In the genomic region with DNA sequence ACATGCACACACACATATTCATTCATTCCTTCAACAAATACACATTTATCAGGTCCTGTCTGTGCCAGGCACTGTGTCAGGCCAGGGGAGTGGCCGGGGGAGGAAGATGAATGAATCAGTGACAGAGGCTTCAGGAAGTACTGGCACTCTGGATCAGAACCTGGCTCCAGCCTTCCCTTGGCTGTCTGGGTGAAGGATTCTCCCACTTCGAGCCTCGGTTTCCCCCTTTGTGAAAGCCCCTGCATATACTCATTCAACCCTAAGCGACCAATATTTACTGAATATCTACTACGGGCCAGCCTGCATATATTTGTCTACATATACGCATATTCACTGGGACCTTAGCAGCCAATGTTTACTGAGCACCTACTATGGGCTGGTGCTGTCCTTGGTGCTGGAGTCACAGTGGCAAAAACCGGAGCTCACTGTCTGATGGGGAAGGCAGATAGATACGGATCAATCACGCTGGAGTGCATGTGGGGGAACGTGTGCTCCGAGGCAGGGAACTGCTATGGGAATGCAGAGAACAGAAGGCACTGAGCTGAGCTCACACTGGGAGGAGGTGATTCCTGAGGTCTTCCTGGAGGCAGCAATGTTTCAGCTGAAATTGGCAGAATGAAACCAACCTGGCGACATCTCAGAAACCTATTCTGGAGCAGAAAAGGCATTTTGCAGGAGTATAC, we compare ENCODE assay signal across 7 cellular contexts. TPM values are rescaled to one million over a fixed set of nuclear protein-coding genes. Genes with fewer than 3 reads are reported as not detected.
DNase-seq lines count a peak whose midpoint lies in the region; ATAC-seq and TF ChIP-seq lines count a peak whose summit lies in the region.

No MANE protein-coding gene starts in this region.

- peak overlapping the region; percentile 93 for H3K4me3 ChIP-seq in RWPE2 (ENCODE audit: severe bottlenecking)
- peak overlapping the region; percentile 67 to 97 (median 83) for H3K4me3 ChIP-seq in esophagus squamous epithelium

- H3K27ac Mint-ChIP-seq in progenitor cell of endocrine pancreas = peak overlapping the region; percentile 94

- H3K36me3 Mint-ChIP-seq in progenitor cell of endocrine pancreas (ENCODE audit: insufficient read depth) = peaks cover 12% of the 10 kb centered on the region

- H3K9me3 ChIP-seq in RWPE2 (ENCODE audit: severe bottlenecking) = no peaks in the 10 kb centered on the region
- H3K9me3 ChIP-seq in esophagus squamous epithelium = no peaks in the 10 kb centered on the region

- no peak for TF ChIP-seq POLR2A in esophagus squamous epithelium (IDR thresholded peaks at IDR 0.05)

- H3K36me3 ChIP-seq in RWPE2 (ENCODE audit: low read depth) (0 out of 2 replicates have a peak, but pooled peaks cover 7% of the 10 kb centered on the region), esophagus squamous epithelium (peaks cover 0 to 27% (median 7%) of the 10 kb centered on the region in 3 donors)

- ATAC-seq in GM21381 (IDR thresholded peaks at IDR 0.05; ENCODE audit: unreplicated experiment) (peak; percentile 13), RWPE2 (ENCODE audit: low read depth) (no peak)

- intact Hi-C loops in esophagus squamous epithelium (cut with DNase I) = no loop called here

- H3K4me3 Mint-ChIP-seq in progenitor cell of endocrine pancreas (ENCODE audit: low read depth) = peak overlapping the region; percentile 92

- 18 to 21% methylated on average over 12 of the region's 12 CpGs for WGBS in esophagus squamous epithelium, 2 donors

- TF ChIP-seq CTCF in RWPE2 (IDR thresholded peaks at IDR 0.05; ENCODE audit: poor library complexity, severe bottlenecking) (no peak), esophagus squamous epithelium (IDR thresholded peaks at IDR 0.05) (peak in 1 of 6 experiments; percentile 1), progenitor cell of endocrine pancreas (IDR thresholded peaks at IDR 0.05; ENCODE audit: unreplicated experiment) (no peak)

- H3K4me1 Mint-ChIP-seq in progenitor cell of endocrine pancreas (ENCODE audit: low read depth) = peaks cover 29% of the 10 kb centered on the region

- H3K27ac ChIP-seq in RWPE2 (ENCODE audit: poor library complexity, severe bottlenecking) (peak overlapping the region; percentile 70), esophagus squamous epithelium (peak overlapping the region; percentile 82 to 96 (median 91))

- no peaks in the 10 kb centered on the region for H3K27me3 ChIP-seq in RWPE2 (ENCODE audit: insufficient read depth, poor library complexity, severe bottlenecking)
- peaks cover 0 to 15% (median 0%) of the 10 kb centered on the region in 4 donors for H3K27me3 ChIP-seq in esophagus squamous epithelium

- H3K4me1 ChIP-seq in RWPE2 (ENCODE audit: insufficient read depth, poor library complexity, severe bottlenecking) (peaks cover 3% of the 10 kb centered on the region), esophagus squamous epithelium (peaks cover 15 to 42% (median 20%) of the 10 kb centered on the region in 3 donors)

- DNase-seq in RWPE2 (ENCODE audit: low spot score) = no peak
- no peak for DNase-seq in esophagus squamous epithelium (lab: John Stamatoyannopoulos, UW)
- no peak for DNase-seq in progenitor cell of endocrine pancreas (ENCODE audit: low spot score, unreplicated experiment)
- DNase-seq in NK-92 treated with Interleukin-12 subunit alpha and Interleukin-12 subunit beta, amount 100 ng/mL, for 24 hours (lab: John Stamatoyannopoulos, UW) = no peak
- DNase-seq in DMS79 treated with DMSO at 0.1 percent for 48 hours (lab: John Stamatoyannopoulos, UW) = no peak
- DNase-seq in NCI-H2107 (lab: John Stamatoyannopoulos, UW) = no peak

- no peaks in the 10 kb centered on the region for H3K27me3 Mint-ChIP-seq in progenitor cell of endocrine pancreas

- no peaks in the 10 kb centered on the region for H3K9me3 Mint-ChIP-seq in progenitor cell of endocrine pancreas (ENCODE audit: low read depth)

RNA-seq across cellular contexts. Expression of a gene that starts 0.6 kb away (rescaled TPM):
- 1 to 10 TPM in 3 of 4 donors, under 1 TPM in 1; 0.75 to 3.0 (median 2.2) TPM for total RNA-seq in esophagus squamous epithelium
- 26.6 and 29.1 TPM in 2 replicates for total RNA-seq in progenitor cell of endocrine pancreas

RNA-seq across cellular contexts. Expression of a gene that starts 18.0 kb away (rescaled TPM):
- total RNA-seq in esophagus squamous epithelium (10 to 100 TPM in 1 of 4 donors, 1 to 10 TPM in 3; 5.8 to 12.7 (median 7.9) TPM), progenitor cell of endocrine pancreas (35.5 and 39.0 TPM in 2 replicates)

RNA-seq across cellular contexts. Expression of a gene that starts 18.8 kb away (rescaled TPM):
- total RNA-seq in esophagus squamous epithelium (10 to 100 TPM; 17.7 to 25.9 (median 22.9) TPM), progenitor cell of endocrine pancreas (7.9 and 8.5 TPM in 2 replicates)

RNA-seq across cellular contexts. Expression of a gene that starts 24.2 kb away (rescaled TPM):
- total RNA-seq in esophagus squamous epithelium (1 to 10 TPM; 2.7 to 5.3 (median 3.3) TPM), progenitor cell of endocrine pancreas (19.0 and 19.9 TPM in 2 replicates)

RNA-seq across cellular contexts. Expression of a gene that starts 35.9 kb away (rescaled TPM):
- total RNA-seq in esophagus squamous epithelium = 1 to 10 TPM in 1 of 4 donors, under 1 TPM in 1, not detected in 2; 0.22 to 1.0 TPM
- total RNA-seq in progenitor cell of endocrine pancreas = 0.64 TPM in 1 of 2 replicates, not detected in the other
